24 cellular contexts compared by ENCODE assay signal in the genomic region with DNA sequence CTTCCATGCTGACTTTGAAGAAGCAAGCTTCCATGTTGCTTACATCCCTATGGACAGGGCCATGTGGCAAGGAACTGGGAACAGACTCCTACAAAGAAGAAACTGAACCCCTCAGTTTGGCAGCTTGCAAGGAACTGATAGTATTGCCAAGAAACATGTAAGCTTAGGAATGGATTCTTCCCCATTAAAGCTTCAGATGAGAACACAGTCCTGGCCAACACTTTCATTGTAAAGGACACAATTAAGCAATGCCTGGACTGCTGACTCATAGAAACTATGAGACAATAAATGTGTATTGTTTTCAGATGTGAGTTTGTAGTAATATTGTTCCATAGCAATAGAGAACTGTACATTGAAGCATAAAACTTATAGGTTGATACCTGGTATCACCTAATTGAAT.
DNase-seq lines count a peak whose midpoint lies in the region; ATAC-seq, FAIRE-seq and TF ChIP-seq lines count a peak whose summit lies in the region.
"Had no signal": no experiment of that assay in that cellular context is flagged by ENCODE, and none has a peak within 500 bp of the region (broad histone marks: within the 10 kb centered on the region; RNA-seq: fewer than 3 reads in every experiment).

No MANE protein-coding gene starts in this region.

- TF ChIP-seq CTCF in DND-41 (IDR thresholded peaks at IDR 0.05; ENCODE audit: borderline replicate concordance, extremely low read depth, low read length, poor library complexity, severe bottlenecking) (no peak), bronchial epithelial cell (IDR thresholded peaks at IDR 0.05; ENCODE audit: insufficient read depth, low read length, severe bottlenecking) (no peak), fibroblast of villous mesenchyme (IDR thresholded peaks at IDR 0.05; ENCODE audit: insufficient read depth, low read depth, low read length) (no peak)

- no peaks in the 10 kb centered on the region for H3K9me2 ChIP-seq in Karpas-422 (replicated peaks; ENCODE audit: insufficient read depth, low read length)

- H3K36me3 ChIP-seq in DND-41 (ENCODE audit: insufficient read depth, low read length) (no peaks in the 10 kb centered on the region), Karpas-422 (ENCODE audit: insufficient read depth, low read length) (no peaks in the 10 kb centered on the region), bronchial epithelial cell (ENCODE audit: control insufficient read depth, insufficient read depth, low read length) (no peaks in the 10 kb centered on the region)
- H3K36me3 ChIP-seq: esophagus squamous epithelium, HAP-1, sigmoid colon, suprapubic skin, uterus had no signal

- H3K27ac ChIP-seq in DND-41 (ENCODE audit: low read length) (no peak overlapping the region; the same call in 1 of the 2 replicates), Karpas-422 (ENCODE audit: low read length) (no peak overlapping the region)
- H3K27ac ChIP-seq: esophagus squamous epithelium, KMS-11, sigmoid colon, suprapubic skin, uterus had no signal

- H4K20me1 ChIP-seq in DND-41 (ENCODE audit: insufficient read depth, low read length): no peaks in the 10 kb centered on the region
- no peaks in the 10 kb centered on the region for H4K20me1 ChIP-seq in Karpas-422 (ENCODE audit: insufficient read depth, low read depth, low read length)

- H3K79me2 ChIP-seq in DND-41 (ENCODE audit: insufficient read depth, low read length) (no peaks in the 10 kb centered on the region), Karpas-422 (ENCODE audit: low read length) (no peaks in the 10 kb centered on the region)

- H3K4me2 ChIP-seq in DND-41 (ENCODE audit: insufficient read depth, low read length) (no peak overlapping the region), Karpas-422 (ENCODE audit: low read depth, low read length, poor library complexity, severe bottlenecking) (peak overlapping the region; percentile 53)
- H3K4me2 ChIP-seq: KMS-11 had no signal

- H3K9ac ChIP-seq in DND-41 (ENCODE audit: low read depth, low read length): no peak overlapping the region
- H3K9ac ChIP-seq in Karpas-422 (ENCODE audit: low read length): peak overlapping the region; percentile 44; the same call in 1 of the 2 replicates
- H3K9ac ChIP-seq: KMS-11 had no signal

- no peak overlapping the region for H3K4me3 ChIP-seq in DND-41 (ENCODE audit: low read depth in 1 of 2, low read length in 2 of 2)
- peak overlapping the region; percentile 52; the same call in 1 of the 2 replicates for H3K4me3 ChIP-seq in Karpas-422 (ENCODE audit: low read length)
- H3K4me3 ChIP-seq in bronchial epithelial cell (ENCODE audit: low read depth, low read length): no peak overlapping the region
- no peak overlapping the region for H3K4me3 ChIP-seq in fibroblast of villous mesenchyme (ENCODE audit: low read depth, low read length)
- H3K4me3 ChIP-seq: esophagus squamous epithelium, HAP-1, sigmoid colon, suprapubic skin, uterus had no signal

- no peak for FAIRE-seq in bronchial epithelial cell (lab: Jason Lieb, UNC)
- FAIRE-seq: islet of Langerhans had no signal

- ATAC-seq in DND-41 (ENCODE audit: insufficient read depth, low read depth) (no peak), GM19351 (IDR thresholded peaks at IDR 0.05; ENCODE audit: unreplicated experiment) (no peak)
- ATAC-seq: activated T-cell treated with anti-CD3 and anti-CD28 coated beads, Interleukin-2, amount 50 U/mL, for 72 hours; left ventricle myocardium superior; T-cell had no signal

- 0 out of 2 replicates have a peak overlapping the region, but pooled peaks have one; percentile 77 for H2AFZ ChIP-seq in DND-41 (ENCODE audit: low read depth, low read length)
- H2AFZ ChIP-seq in Karpas-422 (ENCODE audit: low read length): peak overlapping the region; percentile 74; the same call in 1 of the 2 replicates

- H3K27me3 ChIP-seq in DND-41 (ENCODE audit: insufficient read depth, low read length, poor library complexity): no peaks in the 10 kb centered on the region
- no peaks in the 10 kb centered on the region for H3K27me3 ChIP-seq in Karpas-422 (ENCODE audit: low read length)
- no peaks in the 10 kb centered on the region for H3K27me3 ChIP-seq in bronchial epithelial cell (ENCODE audit: control insufficient read depth, insufficient read depth, low read length)
- H3K27me3 ChIP-seq: esophagus squamous epithelium, sigmoid colon, suprapubic skin, uterus had no signal

- H3K9me3 ChIP-seq in DND-41 (ENCODE audit: insufficient read depth, low read length, severe bottlenecking) (peaks cover 24% of the 10 kb centered on the region), Karpas-422 (ENCODE audit: low read length) (no peaks in the 10 kb centered on the region; the same call in 1 of the 2 replicates)
- H3K9me3 ChIP-seq: HAP-1, sigmoid colon, uterus had no signal

- H3K4me1 ChIP-seq in DND-41 (ENCODE audit: insufficient read depth, low read length) (peaks cover 40% of the 10 kb centered on the region), Karpas-422 (ENCODE audit: low read length) (peaks cover 11% of the 10 kb centered on the region)
- H3K4me1 ChIP-seq: HAP-1, suprapubic skin had no signal

- DNase-seq in DND-41: no peak
- no peak for DNase-seq in Karpas-422
- peak; percentile 74 for DNase-seq in bronchial epithelial cell (ENCODE audit: low read depth)
- peak; percentile 30 for DNase-seq in fibroblast of villous mesenchyme (ENCODE audit: low read depth)
- DNase-seq in SW 1271 (lab: John Stamatoyannopoulos, UW): no peak
- DNase-seq in stimulated activated naive CD4-positive, alpha-beta T cell treated with Interleukin-2 at 50 U/mL for 16 hours (lab: John Stamatoyannopoulos, UW): no peak
- DNase-seq in hypothalamus (lab: John Stamatoyannopoulos, UW): no peak
- DNase-seq: ACHN; activated T-cell treated with anti-CD3 and anti-CD28 coated beads, Interleukin-2, amount 50 U/mL, for 72 hours; effector memory CD4-positive, alpha-beta T cell; esophagus squamous epithelium; left ventricle myocardium superior; NCI-H1105 treated with DMSO at 0.1 percent for 48 hours; NCI-H2107; NCI-H510A; nephron progenitor cell; sigmoid colon; T-cell; uterus had no signal

Comparison
In these comparisons a context has a peak if more than half of its experiments do, and no peak if none do; other contexts are left out.
1. DNase-seq: peak in bronchial epithelial cell (single experiment) and fibroblast of villous mesenchyme (single experiment); none in DND-41 (single experiment), Karpas-422 (single experiment), SW 1271 (0 of 2), stimulated activated naive CD4-positive, alpha-beta T cell treated with Interleukin-2 at 50 U/mL for 16 hours (single experiment) and hypothalamus (0 of 51).